Comparison of ENCODE assay signal across 28 cellular contexts in genomic region chr4:162685401-162685800, GRCh38.
"Had no signal": no experiment of that assay in that cellular context is flagged by ENCODE, and none has a peak within 500 bp of the region (broad histone marks: within the 10 kb centered on the region; RNA-seq: fewer than 3 reads in every experiment).

No MANE protein-coding gene starts in this region.

- H3K4me3 Mint-ChIP-seq: activated CD4-positive, alpha-beta memory T cell treated with anti-CD3 and anti-CD28 coated beads, Interleukin-2, amount 10 ng/mL, durations not matched to agents 7 days and 5 days; activated CD4-positive, alpha-beta T cell treated with anti-CD3 and anti-CD28 coated beads for 36 hours; activated CD4-positive, alpha-beta T cell treated with anti-CD3 and anti-CD28 coated beads, Interleukin-2, amount 10 ng/mL, durations not matched to agents 24 days and 14 days; activated naive CD8-positive, alpha-beta T cell; activated T-cell treated with anti-CD3 and anti-CD28 coated beads, Interleukin-2, amount 50 U/mL, for 4 hours; activated T-helper 17 cell treated with anti-CD3 and anti-CD28 coated beads, Interleukin-2, amount 50 U/mL, for 72 hours; dendritic cell treated with granulocyte-macrophage colony-stimulating factor and Interleukin-4, amounts not matched to agents 40 ng/mL and 50 ng/mL, for 4 days; endodermal cell had no signal

- ATAC-seq: activated CD4-positive, alpha-beta T cell treated with anti-CD3 and anti-CD28 coated beads for 36 hours; activated T-cell treated with anti-CD3 and anti-CD28 coated beads, Interleukin-2, amount 50 U/mL, for 4 hours; activated T-helper 17 cell treated with anti-CD3 and anti-CD28 coated beads, Interleukin-2, amount 50 U/mL, for 72 hours; body of pancreas; esophagus mucosa; foreskin keratinocyte; gastrocnemius medialis had no signal

- H3K27me3 Mint-ChIP-seq: activated CD4-positive, alpha-beta memory T cell treated with anti-CD3 and anti-CD28 coated beads, Interleukin-2, amount 10 ng/mL, durations not matched to agents 7 days and 5 days; activated CD4-positive, alpha-beta T cell treated with anti-CD3 and anti-CD28 coated beads for 36 hours; activated CD4-positive, alpha-beta T cell treated with anti-CD3 and anti-CD28 coated beads, Interleukin-2, amount 10 ng/mL, durations not matched to agents 24 days and 14 days; activated naive CD8-positive, alpha-beta T cell; activated T-helper 17 cell treated with anti-CD3 and anti-CD28 coated beads, Interleukin-2, amount 50 U/mL, for 72 hours; dendritic cell treated with granulocyte-macrophage colony-stimulating factor and Interleukin-4, amounts not matched to agents 40 ng/mL and 50 ng/mL, for 4 days had no signal

- H3K9me3 ChIP-seq: body of pancreas, gastrocnemius medialis had no signal

- H3K36me3 ChIP-seq: cardiac muscle cell, gastrocnemius medialis had no signal

- H3K27ac Mint-ChIP-seq: activated CD4-positive, alpha-beta memory T cell treated with anti-CD3 and anti-CD28 coated beads, Interleukin-2, amount 10 ng/mL, durations not matched to agents 7 days and 5 days; activated CD4-positive, alpha-beta T cell treated with anti-CD3 and anti-CD28 coated beads for 36 hours; activated CD4-positive, alpha-beta T cell treated with anti-CD3 and anti-CD28 coated beads, Interleukin-2, amount 10 ng/mL, durations not matched to agents 24 days and 14 days; activated naive CD8-positive, alpha-beta T cell; activated T-helper 17 cell treated with anti-CD3 and anti-CD28 coated beads, Interleukin-2, amount 50 U/mL, for 72 hours; dendritic cell treated with granulocyte-macrophage colony-stimulating factor and Interleukin-4, amounts not matched to agents 40 ng/mL and 50 ng/mL, for 4 days; endodermal cell had no signal

- H3K4me3 ChIP-seq: body of pancreas, cardiac muscle cell, coronary artery, dorsolateral prefrontal cortex, gastrocnemius medialis had no signal

- H3K4me1 ChIP-seq: body of pancreas, foreskin keratinocyte, gastrocnemius medialis had no signal

- DNase-seq: activated CD4-positive, alpha-beta memory T cell treated with anti-CD3 and anti-CD28 coated beads, Interleukin-2, amount 10 ng/mL, durations not matched to agents 7 days and 5 days; activated CD4-positive, alpha-beta T cell treated with anti-CD3 and anti-CD28 coated beads for 36 hours; activated CD4-positive, alpha-beta T cell treated with anti-CD3 and anti-CD28 coated beads, Interleukin-2, amount 10 ng/mL, durations not matched to agents 24 days and 14 days; activated CD4-positive, CD25-positive, alpha-beta regulatory T cell; activated CD4-positive, CD25-positive, alpha-beta regulatory T cell treated with anti-CD3 and anti-CD28 coated beads, Interleukin-2, amount 50 U/mL, for 72 hours; activated CD8-positive, alpha-beta memory T cell treated with anti-CD3 and anti-CD28 coated beads, Interleukin-2, amount 50 U/mL, for 48 hours; activated effector memory CD4-positive, alpha-beta T cell treated with Interleukin-2 at 50 U/mL for 16 hours; activated gamma-delta T cell treated with Interleukin-2 at 50 U/mL for 16 hours; activated naive CD4-positive, alpha-beta T cell treated with anti-CD3 and anti-CD28 coated beads, Interleukin-2, amount 50 U/mL, for 16 hours; activated naive CD4-positive, alpha-beta T cell treated with Interleukin-2 at 50 U/mL for 16 hours; activated T-cell treated with anti-CD3 and anti-CD28 coated beads, Interleukin-2, amount 50 U/mL, for 4 hours; amygdala; aorta; body of pancreas; central memory CD4-positive, alpha-beta T cell; cerebellar nuclear complex; dorsolateral prefrontal cortex; effector memory CD4-positive, alpha-beta T cell; endodermal cell; foreskin keratinocyte; gastrocnemius medialis; T-helper 2 cell had no signal

- H3K27me3 ChIP-seq: body of pancreas, cardiac muscle cell, dorsolateral prefrontal cortex, foreskin keratinocyte, gastrocnemius medialis had no signal

- H3K9me3 Mint-ChIP-seq: activated CD4-positive, alpha-beta memory T cell treated with anti-CD3 and anti-CD28 coated beads, Interleukin-2, amount 10 ng/mL, durations not matched to agents 7 days and 5 days; activated CD4-positive, alpha-beta T cell treated with anti-CD3 and anti-CD28 coated beads, Interleukin-2, amount 10 ng/mL, durations not matched to agents 24 days and 14 days; activated T-cell treated with anti-CD3 and anti-CD28 coated beads, Interleukin-2, amount 50 U/mL, for 4 hours; dendritic cell treated with granulocyte-macrophage colony-stimulating factor and Interleukin-4, amounts not matched to agents 40 ng/mL and 50 ng/mL, for 4 days; endodermal cell had no signal

- H3K36me3 Mint-ChIP-seq: activated naive CD8-positive, alpha-beta T cell had no signal

- H3K27ac ChIP-seq: body of pancreas, cardiac muscle cell, coronary artery, dorsolateral prefrontal cortex, foreskin keratinocyte, gastrocnemius medialis had no signal

- H3K4me1 Mint-ChIP-seq: activated CD4-positive, alpha-beta memory T cell treated with anti-CD3 and anti-CD28 coated beads, Interleukin-2, amount 10 ng/mL, durations not matched to agents 7 days and 5 days; activated CD4-positive, alpha-beta T cell treated with anti-CD3 and anti-CD28 coated beads for 36 hours; activated CD4-positive, alpha-beta T cell treated with anti-CD3 and anti-CD28 coated beads, Interleukin-2, amount 10 ng/mL, durations not matched to agents 24 days and 14 days; activated T-helper 17 cell treated with anti-CD3 and anti-CD28 coated beads, Interleukin-2, amount 50 U/mL, for 72 hours had no signal
